ENCODE assay signal across 9 cellular contexts in the genomic region with DNA sequence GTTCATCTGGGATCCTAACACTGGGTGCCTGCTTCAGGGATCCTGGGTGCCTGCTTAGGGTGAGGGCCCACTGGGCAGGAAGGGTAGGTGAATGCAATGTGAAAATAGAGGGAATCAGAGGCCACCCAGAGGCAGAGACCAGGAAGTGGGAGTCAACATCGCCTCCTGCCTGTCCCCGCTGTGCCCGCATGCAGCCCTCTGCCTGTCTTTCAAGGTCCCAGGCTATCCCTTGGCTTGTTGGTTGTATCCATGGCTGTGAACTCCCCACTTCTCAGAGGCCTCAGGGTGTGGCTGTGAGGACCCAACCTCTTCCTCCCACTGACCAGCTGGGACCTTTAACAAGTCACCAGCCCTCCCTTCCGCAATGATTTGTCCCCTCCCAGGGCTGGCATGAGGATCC. TPM values are rescaled to one million over a fixed set of nuclear protein-coding genes. Genes with fewer than 3 reads are reported as not detected.
A peak's percentile ranks its signal among the peaks of the same experiment; 100 is the strongest.
DNase-seq lines count a peak whose midpoint lies in the region; ATAC-seq and TF ChIP-seq lines count a peak whose summit lies in the region.
"Had no signal": no experiment of that assay in that cellular context is flagged by ENCODE, and none has a peak within 500 bp of the region (broad histone marks: within the 10 kb centered on the region; RNA-seq: fewer than 3 reads in every experiment).

No MANE protein-coding gene starts in this region.

- no peak overlapping the region for H3K4me3 ChIP-seq in RWPE2 (ENCODE audit: severe bottlenecking)
- H3K4me3 ChIP-seq in esophagus (ENCODE audit: low read depth in 1 of 2, low read length in 2 of 2) = no peak overlapping the region
- H3K4me3 ChIP-seq in Karpas-422 (ENCODE audit: low read length) = no peak overlapping the region

- no peak for TF ChIP-seq CTCF in RWPE2 (IDR thresholded peaks at IDR 0.05; ENCODE audit: poor library complexity, severe bottlenecking)

- no peak overlapping the region for H2AFZ ChIP-seq in Karpas-422 (ENCODE audit: low read length)

- WGBS in esophagus, 2 donors = 79 to 93% methylated on average over 4 of the region's 4 CpGs

- peaks cover 59% of the 10 kb centered on the region for H3K36me3 Mint-ChIP-seq in activated CD4-positive, alpha-beta T cell treated with anti-CD3 and anti-CD28 coated beads for 36 hours (ENCODE audit: low read depth)
- peaks cover 56% of the 10 kb centered on the region for H3K36me3 Mint-ChIP-seq in stimulated activated memory B cell treated with anti-CD40 and anti-IgM and Interleukin-4, amounts not matched to agents 10 μg/mL and 1 μg/mL and 100 μg/mL, for 72 hours

- H3K27ac ChIP-seq in RWPE2 (ENCODE audit: poor library complexity, severe bottlenecking) = peak overlapping the region; percentile 68
- H3K27ac ChIP-seq in esophagus (ENCODE audit: low read depth in 2 of 2, low read length in 1 of 2) = peak overlapping the region; percentile 60 to 80
- no peak overlapping the region for H3K27ac ChIP-seq in Karpas-422 (ENCODE audit: low read length)

- no peak for DNase-seq in activated CD4-positive, alpha-beta T cell treated with anti-CD3 and anti-CD28 coated beads for 36 hours
- DNase-seq in activated CD4-positive, alpha-beta T cell treated with anti-CD3 and anti-CD28 coated beads for 48 hours = no peak
- no peak for DNase-seq in RWPE2 (ENCODE audit: low spot score)
- DNase-seq in NCI-H1930 (lab: John Stamatoyannopoulos, UW) = no peak
- DNase-seq in Karpas-422 = no peak
- DNase-seq: SW 1271 had no signal

- peaks cover 11% of the 10 kb centered on the region for H4K20me1 ChIP-seq in Karpas-422 (ENCODE audit: insufficient read depth, low read depth, low read length)

- H3K4me2 ChIP-seq in Karpas-422 (ENCODE audit: low read depth, low read length, poor library complexity, severe bottlenecking) = no peak overlapping the region

- H3K27me3 ChIP-seq in RWPE2 (ENCODE audit: insufficient read depth, poor library complexity, severe bottlenecking) (no peaks in the 10 kb centered on the region), esophagus (ENCODE audit: control insufficient read depth in 1 of 2, insufficient read depth in 2 of 2, low read length in 2 of 2) (no peaks in the 10 kb centered on the region), Karpas-422 (ENCODE audit: low read length) (no peaks in the 10 kb centered on the region)

- H3K4me1 Mint-ChIP-seq in activated CD4-positive, alpha-beta T cell treated with anti-CD3 and anti-CD28 coated beads for 36 hours = peaks cover 15% of the 10 kb centered on the region
- peaks cover 18% of the 10 kb centered on the region for H3K4me1 Mint-ChIP-seq in stimulated activated memory B cell treated with anti-CD40 and anti-IgM and Interleukin-4, amounts not matched to agents 10 μg/mL and 1 μg/mL and 100 μg/mL, for 72 hours

- H3K4me1 ChIP-seq in RWPE2 (ENCODE audit: insufficient read depth, poor library complexity, severe bottlenecking) = peaks cover 12% of the 10 kb centered on the region
- peaks cover 0 to 18% of the 10 kb centered on the region in 2 donors for H3K4me1 ChIP-seq in esophagus (ENCODE audit: control insufficient read depth in 2 of 2, insufficient read depth in 2 of 2, low read length in 1 of 2)
- no peaks in the 10 kb centered on the region for H3K4me1 ChIP-seq in Karpas-422 (ENCODE audit: low read length)

- no peaks in the 10 kb centered on the region for H3K9me2 ChIP-seq in Karpas-422 (replicated peaks; ENCODE audit: insufficient read depth, low read length)

- H3K9me3 Mint-ChIP-seq in activated CD4-positive, alpha-beta T cell treated with anti-CD3 and anti-CD28 coated beads for 36 hours (ENCODE audit: low read depth) = no peaks in the 10 kb centered on the region
- no peaks in the 10 kb centered on the region for H3K9me3 Mint-ChIP-seq in stimulated activated memory B cell treated with anti-CD40 and anti-IgM and Interleukin-4, amounts not matched to agents 10 μg/mL and 1 μg/mL and 100 μg/mL, for 72 hours

- POLR2A ChIA-PET in activated CD4-positive, alpha-beta T cell treated with anti-CD3 and anti-CD28 coated beads for 36 hours (lab: Charles Lee) = interaction anchor here (1.8 kb wide), 1 partner anchor 26 kb away, joined by 8 read pairs; a partner anchor contains a TSS

- CTCF ChIA-PET in activated CD4-positive, alpha-beta T cell treated with anti-CD3 and anti-CD28 coated beads for 36 hours (lab: Charles Lee) = interaction anchor here (0.6 to 4.7 kb wide), 12 partner anchors 11 to 121 kb away, joined by 3 to 62 read pairs (median 8); a partner anchor contains a TSS

- intact Hi-C loops in activated CD4-positive, alpha-beta T cell treated with anti-CD3 and anti-CD28 coated beads for 36 hours (cut with DNase I, micrococcal nuclease) = no loop called here

- no peak for ATAC-seq in activated CD4-positive, alpha-beta T cell treated with anti-CD3 and anti-CD28 coated beads for 36 hours
- ATAC-seq in RWPE2 (ENCODE audit: low read depth) (no peak), HG02840 (IDR thresholded peaks at IDR 0.05; ENCODE audit: low FRiP score, unreplicated experiment) (no peak)
- ATAC-seq in stimulated activated memory B cell treated with anti-CD40 and anti-IgM and Interleukin-4, amounts not matched to agents 10 μg/mL and 1 μg/mL and 100 μg/mL, for 72 hours = no peak

- no peaks in the 10 kb centered on the region for H3K9me3 ChIP-seq in RWPE2 (ENCODE audit: severe bottlenecking)
- no peaks in the 10 kb centered on the region for H3K9me3 ChIP-seq in esophagus (ENCODE audit: control insufficient read depth in 2 of 2, insufficient read depth in 1 of 2, low read depth in 1 of 2, low read length in 1 of 2)
- no peaks in the 10 kb centered on the region for H3K9me3 ChIP-seq in Karpas-422 (ENCODE audit: low read length)

- no peak overlapping the region for H3K9ac ChIP-seq in Karpas-422 (ENCODE audit: low read length)

- H3K27me3 Mint-ChIP-seq in activated CD4-positive, alpha-beta T cell treated with anti-CD3 and anti-CD28 coated beads for 36 hours = no peaks in the 10 kb centered on the region
- H3K27me3 Mint-ChIP-seq in stimulated activated memory B cell treated with anti-CD40 and anti-IgM and Interleukin-4, amounts not matched to agents 10 μg/mL and 1 μg/mL and 100 μg/mL, for 72 hours = no peaks in the 10 kb centered on the region

- H3K27ac Mint-ChIP-seq in activated CD4-positive, alpha-beta T cell treated with anti-CD3 and anti-CD28 coated beads for 36 hours = peak overlapping the region; percentile 41
- H3K27ac Mint-ChIP-seq in stimulated activated memory B cell treated with anti-CD40 and anti-IgM and Interleukin-4, amounts not matched to agents 10 μg/mL and 1 μg/mL and 100 μg/mL, for 72 hours = peak overlapping the region; percentile 29

- H3K79me2 ChIP-seq in Karpas-422 (ENCODE audit: low read length) = no peaks in the 10 kb centered on the region

- H3K36me3 ChIP-seq in RWPE2 (ENCODE audit: low read depth) (no peaks in the 10 kb centered on the region), esophagus (ENCODE audit: control insufficient read depth in 2 of 2, insufficient read depth in 2 of 2, low read length in 1 of 2) (peaks cover 0 to 36% of the 10 kb centered on the region in 2 donors), Karpas-422 (ENCODE audit: insufficient read depth, low read length) (peaks cover 7% of the 10 kb centered on the region; the same call in 1 of the 2 replicates)

- H3K4me3 Mint-ChIP-seq in activated CD4-positive, alpha-beta T cell treated with anti-CD3 and anti-CD28 coated beads for 36 hours = no peak overlapping the region
- no peak overlapping the region for H3K4me3 Mint-ChIP-seq in stimulated activated memory B cell treated with anti-CD40 and anti-IgM and Interleukin-4, amounts not matched to agents 10 μg/mL and 1 μg/mL and 100 μg/mL, for 72 hours

RNA-seq across cellular contexts. Expression of a gene that starts 26.5 kb away (rescaled TPM):
- total RNA-seq in activated CD4-positive, alpha-beta T cell treated with anti-CD3 and anti-CD28 coated beads for 36 hours = 100 to 1,000 TPM; 232 to 274 TPM
- 10 to 100 TPM; 18.1 to 32.6 TPM for polyA plus RNA-seq in esophagus
- 43.3 and 85.3 TPM in 2 replicates for total RNA-seq in Karpas-422 (2014; rRNA removed; shearing (Covaris generic); ENCODE audit: low replicate concordance)
